ENCODE assay signal across 1 cellular context in genomic region chr6:107459283-107460073, GRCh38.
TF ChIP-seq lines count a peak whose summit lies in the region.

A gene with protein sequence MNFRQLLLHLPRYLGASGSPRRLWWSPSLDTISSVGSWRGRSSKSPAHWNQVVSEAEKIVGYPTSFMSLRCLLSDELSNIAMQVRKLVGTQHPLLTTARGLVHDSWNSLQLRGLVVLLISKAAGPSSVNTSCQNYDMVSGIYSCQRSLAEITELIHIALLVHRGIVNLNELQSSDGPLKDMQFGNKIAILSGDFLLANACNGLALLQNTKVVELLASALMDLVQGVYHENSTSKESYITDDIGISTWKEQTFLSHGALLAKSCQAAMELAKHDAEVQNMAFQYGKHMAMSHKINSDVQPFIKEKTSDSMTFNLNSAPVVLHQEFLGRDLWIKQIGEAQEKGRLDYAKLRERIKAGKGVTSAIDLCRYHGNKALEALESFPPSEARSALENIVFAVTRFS (minus strand): TSS chr6:107459564. CDS start chr6:107459285, 279 bp downstream.

TF ChIP-seq in K562, 482 proteins besides CTCF, POLR2A, EP300 and RAD21 (continued from another document):
- TF ChIP-seq, protein P1, sequence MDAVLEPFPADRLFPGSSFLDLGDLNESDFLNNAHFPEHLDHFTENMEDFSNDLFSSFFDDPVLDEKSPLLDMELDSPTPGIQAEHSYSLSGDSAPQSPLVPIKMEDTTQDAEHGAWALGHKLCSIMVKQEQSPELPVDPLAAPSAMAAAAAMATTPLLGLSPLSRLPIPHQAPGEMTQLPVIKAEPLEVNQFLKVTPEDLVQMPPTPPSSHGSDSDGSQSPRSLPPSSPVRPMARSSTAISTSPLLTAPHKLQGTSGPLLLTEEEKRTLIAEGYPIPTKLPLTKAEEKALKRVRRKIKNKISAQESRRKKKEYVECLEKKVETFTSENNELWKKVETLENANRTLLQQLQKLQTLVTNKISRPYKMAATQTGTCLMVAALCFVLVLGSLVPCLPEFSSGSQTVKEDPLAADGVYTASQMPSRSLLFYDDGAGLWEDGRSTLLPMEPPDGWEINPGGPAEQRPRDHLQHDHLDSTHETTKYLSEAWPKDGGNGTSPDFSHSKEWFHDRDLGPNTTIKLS (IDR thresholded peaks at IDR 0.05; ENCODE audit: borderline replicate concordance, low read depth) = peak; percentile 92
- no peak for TF ChIP-seq XRCC3 (IDR thresholded peaks at IDR 0.05)
- TF ChIP-seq ZSCAN29 (IDR thresholded peaks at IDR 0.05) = no peak; the same call in none of the 2 replicates
- TF ChIP-seq, protein P2, sequence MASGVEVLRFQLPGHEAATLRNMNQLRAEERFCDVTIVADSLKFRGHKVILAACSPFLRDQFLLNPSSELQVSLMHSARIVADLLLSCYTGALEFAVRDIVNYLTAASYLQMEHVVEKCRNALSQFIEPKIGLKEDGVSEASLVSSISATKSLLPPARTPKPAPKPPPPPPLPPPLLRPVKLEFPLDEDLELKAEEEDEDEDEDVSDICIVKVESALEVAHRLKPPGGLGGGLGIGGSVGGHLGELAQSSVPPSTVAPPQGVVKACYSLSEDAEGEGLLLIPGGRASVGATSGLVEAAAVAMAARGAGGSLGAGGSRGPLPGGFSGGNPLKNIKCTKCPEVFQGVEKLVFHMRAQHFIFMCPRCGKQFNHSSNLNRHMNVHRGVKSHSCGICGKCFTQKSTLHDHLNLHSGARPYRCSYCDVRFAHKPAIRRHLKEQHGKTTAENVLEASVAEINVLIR (CRISPR knock-in tag; IDR thresholded peaks at IDR 0.05) = no peak
- TF ChIP-seq OTX1 (CRISPR knock-in tag; IDR thresholded peaks at IDR 0.05) = no peak
- TF ChIP-seq PTBP1 (IDR thresholded peaks at IDR 0.05; ENCODE audit: low read depth, low read length) = no peak
- no peak for TF ChIP-seq RFX5 (IDR thresholded peaks at IDR 0.05; ENCODE audit: low read depth, low read length)
- peak; percentile 56; the same call in 1 of the 2 replicates for TF ChIP-seq GABPA (tag; conservative IDR thresholded peaks at IDR 0.05; ENCODE audit: low read depth)
- TF ChIP-seq CREM (IDR thresholded peaks at IDR 0.05; ENCODE audit: low read depth) = peak; percentile 50; the same call in 1 of the 2 replicates
- TF ChIP-seq MCM5 (IDR thresholded peaks at IDR 0.05; ENCODE audit: low read depth) = no peak
- no peak for TF ChIP-seq ZNF695 (CRISPR knock-in tag; IDR thresholded peaks at IDR 0.05)
- 0 out of 2 replicates have a peak, but pooled peaks have one; percentile 19 for TF ChIP-seq NCOA1 (IDR thresholded peaks at IDR 0.05; ENCODE audit: low read depth)
- no peak for TF ChIP-seq ZNF311 (CRISPR knock-in tag; IDR thresholded peaks at IDR 0.05)
- TF ChIP-seq ZNF316 (IDR thresholded peaks at IDR 0.05) = no peak
- peak in 1 of 2 experiments; percentile 39; a peak in 1 of 4 replicates for TF ChIP-seq FOXA3 (CRISPR knock-in tag; conservative IDR thresholded peaks at IDR 0.05 in 1 of 2, IDR thresholded peaks at IDR 0.05 in 1 of 2)
- no peak for TF ChIP-seq ZNF282 (CRISPR knock-in tag; IDR thresholded peaks at IDR 0.05)
- TF ChIP-seq E2F1 (CRISPR knock-in tag; IDR thresholded peaks at IDR 0.05) = no peak
- TF ChIP-seq, protein P3, sequence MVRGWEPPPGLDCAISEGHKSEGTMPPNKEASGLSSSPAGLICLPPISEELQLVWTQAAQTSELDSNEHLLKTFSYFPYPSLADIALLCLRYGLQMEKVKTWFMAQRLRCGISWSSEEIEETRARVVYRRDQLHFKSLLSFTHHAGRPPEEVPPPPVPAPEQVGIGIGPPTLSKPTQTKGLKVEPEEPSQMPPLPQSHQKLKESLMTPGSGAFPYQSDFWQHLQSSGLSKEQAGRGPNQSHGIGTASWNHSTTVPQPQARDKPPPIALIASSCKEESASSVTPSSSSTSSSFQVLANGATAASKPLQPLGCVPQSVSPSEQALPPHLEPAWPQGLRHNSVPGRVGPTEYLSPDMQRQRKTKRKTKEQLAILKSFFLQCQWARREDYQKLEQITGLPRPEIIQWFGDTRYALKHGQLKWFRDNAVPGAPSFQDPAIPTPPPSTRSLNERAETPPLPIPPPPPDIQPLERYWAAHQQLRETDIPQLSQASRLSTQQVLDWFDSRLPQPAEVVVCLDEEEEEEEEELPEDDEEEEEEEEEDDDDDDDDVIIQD (CRISPR knock-in tag; IDR thresholded peaks at IDR 0.05) = no peak
- TF ChIP-seq JUN (IDR thresholded peaks at IDR 0.05; ENCODE audit: borderline replicate concordance, low read depth, low read length) = peak; percentile 52; the same call in 1 of the 2 replicates
- TF ChIP-seq JUN (CRISPR knock-in tag; IDR thresholded peaks at IDR 0.05; ENCODE audit: borderline replicate concordance) = 0 out of 2 replicates have a peak, but pooled peaks have one; percentile 65
- TF ChIP-seq, protein P4, sequence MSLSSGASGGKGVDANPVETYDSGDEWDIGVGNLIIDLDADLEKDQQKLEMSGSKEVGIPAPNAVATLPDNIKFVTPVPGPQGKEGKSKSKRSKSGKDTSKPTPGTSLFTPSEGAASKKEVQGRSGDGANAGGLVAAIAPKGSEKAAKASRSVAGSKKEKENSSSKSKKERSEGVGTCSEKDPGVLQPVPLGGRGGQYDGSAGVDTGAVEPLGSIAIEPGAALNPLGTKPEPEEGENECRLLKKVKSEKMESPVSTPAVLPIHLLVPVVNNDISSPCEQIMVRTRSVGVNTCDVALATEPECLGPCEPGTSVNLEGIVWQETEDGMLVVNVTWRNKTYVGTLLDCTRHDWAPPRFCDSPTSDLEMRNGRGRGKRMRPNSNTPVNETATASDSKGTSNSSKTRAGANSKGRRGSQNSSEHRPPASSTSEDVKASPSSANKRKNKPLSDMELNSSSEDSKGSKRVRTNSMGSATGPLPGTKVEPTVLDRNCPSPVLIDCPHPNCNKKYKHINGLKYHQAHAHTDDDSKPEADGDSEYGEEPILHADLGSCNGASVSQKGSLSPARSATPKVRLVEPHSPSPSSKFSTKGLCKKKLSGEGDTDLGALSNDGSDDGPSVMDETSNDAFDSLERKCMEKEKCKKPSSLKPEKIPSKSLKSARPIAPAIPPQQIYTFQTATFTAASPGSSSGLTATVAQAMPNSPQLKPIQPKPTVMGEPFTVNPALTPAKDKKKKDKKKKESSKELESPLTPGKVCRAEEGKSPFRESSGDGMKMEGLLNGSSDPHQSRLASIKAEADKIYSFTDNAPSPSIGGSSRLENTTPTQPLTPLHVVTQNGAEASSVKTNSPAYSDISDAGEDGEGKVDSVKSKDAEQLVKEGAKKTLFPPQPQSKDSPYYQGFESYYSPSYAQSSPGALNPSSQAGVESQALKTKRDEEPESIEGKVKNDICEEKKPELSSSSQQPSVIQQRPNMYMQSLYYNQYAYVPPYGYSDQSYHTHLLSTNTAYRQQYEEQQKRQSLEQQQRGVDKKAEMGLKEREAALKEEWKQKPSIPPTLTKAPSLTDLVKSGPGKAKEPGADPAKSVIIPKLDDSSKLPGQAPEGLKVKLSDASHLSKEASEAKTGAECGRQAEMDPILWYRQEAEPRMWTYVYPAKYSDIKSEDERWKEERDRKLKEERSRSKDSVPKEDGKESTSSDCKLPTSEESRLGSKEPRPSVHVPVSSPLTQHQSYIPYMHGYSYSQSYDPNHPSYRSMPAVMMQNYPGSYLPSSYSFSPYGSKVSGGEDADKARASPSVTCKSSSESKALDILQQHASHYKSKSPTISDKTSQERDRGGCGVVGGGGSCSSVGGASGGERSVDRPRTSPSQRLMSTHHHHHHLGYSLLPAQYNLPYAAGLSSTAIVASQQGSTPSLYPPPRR (CRISPR knock-in tag; IDR thresholded peaks at IDR 0.05; ENCODE audit: borderline replicate concordance) = no peak
